ENCODE assay signal across 33 cellular contexts in genomic region chr14:95758331-95758730, GRCh38. TPM values are rescaled to one million over a fixed set of nuclear protein-coding genes. Genes with fewer than 3 reads are reported as not detected.
"Had no signal": no experiment of that assay in that cellular context is flagged by ENCODE, and none has a peak within 500 bp of the region (broad histone marks: within the 10 kb centered on the region; RNA-seq: fewer than 3 reads in every experiment).

No MANE protein-coding gene starts in this region.

- H3K9ac ChIP-seq: neural progenitor cell, parathyroid adenoma had no signal

- H3K27ac Mint-ChIP-seq: effector memory CD8-positive, alpha-beta T cell; mesothelial cell of epicardium; naive thymus-derived CD4-positive, alpha-beta T cell; nephron; neural progenitor cell; progenitor cell of endocrine pancreas; stimulated activated naive CD8-positive, alpha-beta T cell treated with anti-CD3 and anti-CD28 coated beads, Interleukin-15, amount 100 ng/mL, for 72 hours had no signal

- H3K4me3 Mint-ChIP-seq: effector memory CD8-positive, alpha-beta T cell; mesothelial cell of epicardium; naive thymus-derived CD4-positive, alpha-beta T cell; nephron; neural progenitor cell; stimulated activated naive CD8-positive, alpha-beta T cell treated with anti-CD3 and anti-CD28 coated beads, Interleukin-15, amount 100 ng/mL, for 72 hours had no signal

- DNase-seq: colonic mucosa; dermis blood vessel endothelial cell; effector memory CD8-positive, alpha-beta T cell; foreskin fibroblast; gastrocnemius medialis; heart right ventricle; hippocampal formation; left cardiac atrium; left lung; mesenchymal stem cell; naive thymus-derived CD4-positive, alpha-beta T cell; stimulated activated CD4-positive, alpha-beta T cell treated with anti-CD3 and anti-CD28 coated beads, Interleukin-12 subunit alpha, Interleukin-12 subunit beta, amount 100 ng/mL, for 4 hours; stimulated activated CD4-positive, alpha-beta T cell treated with anti-CD3 and anti-CD28 coated beads, Interleukin-1b, Interleukin-23, amount 100 ng/mL, for 48 hours; stimulated activated CD4-positive, alpha-beta T cell treated with anti-CD3 and anti-CD28 coated beads, Interleukin-4, amount 100 ng/mL, for 1 hour; stimulated activated CD8-positive, alpha-beta memory T cell treated with anti-CD3 and anti-CD28 coated beads, Interleukin-4, amount 100 ng/mL, for 48 hours; stimulated activated naive CD4-positive, alpha-beta T cell; stimulated activated naive CD8-positive, alpha-beta T cell treated with anti-CD3 and anti-CD28 coated beads, Interleukin-15, amount 100 ng/mL, for 72 hours; transverse colon; upper lobe of right lung; uterus had no signal

- H3K9me3 Mint-ChIP-seq: effector memory CD8-positive, alpha-beta T cell; mesothelial cell of epicardium; nephron; neural progenitor cell; stimulated activated naive CD8-positive, alpha-beta T cell treated with anti-CD3 and anti-CD28 coated beads, Interleukin-15, amount 100 ng/mL, for 72 hours had no signal

- H3K4me1 Mint-ChIP-seq: mesothelial cell of epicardium; naive thymus-derived CD4-positive, alpha-beta T cell; nephron; stimulated activated naive CD8-positive, alpha-beta T cell treated with anti-CD3 and anti-CD28 coated beads, Interleukin-15, amount 100 ng/mL, for 72 hours had no signal

- H3K27ac ChIP-seq: colonic mucosa, gastrocnemius medialis, heart right ventricle, left lung, neural progenitor cell, parathyroid adenoma, right atrium auricular region, suprapubic skin, transverse colon, upper lobe of right lung, uterus had no signal

- H3K4me3 ChIP-seq: colonic mucosa, gastrocnemius medialis, heart right ventricle, left lung, neural progenitor cell, right atrium auricular region, smooth muscle cell, suprapubic skin, transverse colon, upper lobe of right lung, uterus had no signal

- H3K36me3 ChIP-seq: colonic mucosa, gastrocnemius medialis, heart right ventricle, left lung, neural progenitor cell, right atrium auricular region, suprapubic skin, transverse colon, upper lobe of right lung, uterus had no signal

- H3K4me1 ChIP-seq: colonic mucosa, gastrocnemius medialis, heart right ventricle, left lung, right atrium auricular region, suprapubic skin, transverse colon, upper lobe of right lung, uterus had no signal

- H3K27me3 ChIP-seq: colonic mucosa, neural progenitor cell, right atrium auricular region, transverse colon, upper lobe of right lung, uterus had no signal

- H3K9me3 ChIP-seq: colonic mucosa, gastrocnemius medialis, heart right ventricle, left lung, right atrium auricular region, suprapubic skin, transverse colon, upper lobe of right lung, uterus had no signal

- H3K36me3 Mint-ChIP-seq: mesothelial cell of epicardium; naive thymus-derived CD4-positive, alpha-beta T cell; neural progenitor cell had no signal

RNA-seq across cellular contexts. Expression of gene TCL1A, which starts 44.4 kb away (rescaled TPM):
- total RNA-seq: dermis blood vessel endothelial cell, gastrocnemius medialis, kidney epithelial cell, left cardiac atrium, left lung, lower leg skin, lung microvascular endothelial cell, mesothelial cell of epicardium, osteoblast, progenitor cell of endocrine pancreas, smooth muscle cell, suprapubic skin, upper lobe of right lung had no signal
- polyA plus RNA-seq: esophagus, smooth muscle cell had no signal
